ENCODE assay signal across 19 cellular contexts in the genomic region with DNA sequence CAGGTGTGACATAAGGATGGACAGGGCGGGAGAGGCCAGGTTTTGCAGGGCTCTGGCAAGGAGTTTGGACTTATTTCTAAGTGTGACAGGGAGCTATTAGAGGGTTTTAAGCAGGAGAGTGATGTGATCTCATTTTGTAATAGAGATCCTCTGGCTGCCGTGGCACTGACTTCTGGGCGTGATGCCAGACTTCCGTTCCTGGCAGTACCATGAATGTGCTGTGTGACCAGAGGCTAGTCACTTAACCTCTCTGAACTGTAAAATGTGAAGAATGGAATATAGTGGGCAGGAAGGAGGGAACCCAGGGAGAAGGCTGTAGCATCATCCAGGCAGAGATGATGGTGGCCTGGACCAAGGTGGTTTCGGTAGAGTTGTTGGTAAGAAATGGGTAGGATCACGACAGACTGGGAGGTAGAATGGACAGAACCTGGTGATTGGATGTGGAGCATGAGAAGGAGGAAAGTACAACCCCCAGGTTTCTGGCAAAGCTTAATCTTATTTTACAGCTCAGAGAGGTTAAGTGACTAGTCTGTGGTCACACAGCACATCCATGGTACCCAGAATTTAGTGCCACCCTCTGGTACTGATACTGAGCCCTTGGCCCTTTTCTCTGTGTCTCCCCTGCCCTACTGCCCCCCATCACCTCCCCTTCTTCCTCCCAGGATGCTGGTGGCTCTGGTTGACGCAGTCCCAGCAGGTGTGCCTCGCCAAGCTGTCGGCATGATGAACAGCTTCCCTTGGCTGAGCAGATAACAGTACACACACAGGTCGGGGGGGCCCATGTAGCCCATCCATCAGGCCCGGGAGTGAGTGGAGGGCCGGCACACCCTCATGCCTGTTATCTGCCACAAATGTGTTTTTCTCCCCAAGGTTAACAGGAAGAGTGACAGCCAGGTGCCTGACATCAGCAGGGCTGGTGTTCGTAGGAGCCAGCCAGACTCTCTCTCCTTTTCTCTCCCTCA. TPM values are rescaled to one million over a fixed set of nuclear protein-coding genes. Genes with fewer than 3 reads are reported as not detected.
DNase-seq lines count a peak whose midpoint lies in the region; ATAC-seq, FAIRE-seq and TF ChIP-seq lines count a peak whose summit lies in the region.
"Had no signal": no experiment of that assay in that cellular context is flagged by ENCODE, and none has a peak within 500 bp of the region (broad histone marks: within the 10 kb centered on the region; RNA-seq: fewer than 3 reads in every experiment).

No MANE protein-coding gene starts in this region.

- H3K9me3 ChIP-seq in RWPE2 (ENCODE audit: severe bottlenecking): no peaks in the 10 kb centered on the region
- H3K9me3 ChIP-seq: vagina had no signal

- FAIRE-seq in HTR-8/SVneo (lab: Jason Lieb, UNC): peak; percentile 77

- ATAC-seq in RWPE2 (ENCODE audit: low read depth) (peak; percentile 35; the same call in 2 of the 3 replicates), natural killer cell (no peak), Right ventricle myocardium inferior (no peak), GM21390 (IDR thresholded peaks at IDR 0.05; ENCODE audit: unreplicated experiment) (no peak)

- H3K36me3 Mint-ChIP-seq in natural killer cell: no peaks in the 10 kb centered on the region
- H3K36me3 Mint-ChIP-seq in immature natural killer cell: no peaks in the 10 kb centered on the region

- H3K27ac ChIP-seq in RWPE2 (ENCODE audit: poor library complexity, severe bottlenecking): no peak overlapping the region
- H3K27ac ChIP-seq: coronary artery, esophagus muscularis mucosa, vagina had no signal

- DNase-seq in COR-L47 (lab: John Stamatoyannopoulos, UW): peak; percentile 12
- no peak for DNase-seq in HTR-8/SVneo (ENCODE audit: insufficient read length, low spot score)
- DNase-seq in RWPE2 (ENCODE audit: low spot score): no peak
- peak; percentile 13 for DNase-seq in glomerular visceral epithelial cell (ENCODE audit: extremely low spot score)
- no peak for DNase-seq in natural killer cell
- no peak for DNase-seq in immature natural killer cell
- DNase-seq in Right ventricle myocardium inferior (ENCODE audit: missing footprints): no peak
- DNase-seq: activated CD4-positive, alpha-beta T cell treated with anti-CD3 and anti-CD28 coated beads, Interleukin-2, amount 50 U/mL, for 1 hour; activated T-cell treated with anti-CD3 and anti-CD28 coated beads, Interleukin-2, amount 50 U/mL, for 48 hours; GOT3; Karpas-422; NCI-H524; stimulated activated naive CD4-positive, alpha-beta T cell treated with Interleukin-2 at 50 U/mL for 16 hours; T1000 had no signal

- H3K9me3 Mint-ChIP-seq in natural killer cell (no peaks in the 10 kb centered on the region), immature natural killer cell (no peaks in the 10 kb centered on the region)

- H3K27ac Mint-ChIP-seq in natural killer cell: no peak overlapping the region
- no peak overlapping the region for H3K27ac Mint-ChIP-seq in immature natural killer cell

- H3K36me3 ChIP-seq in RWPE2 (ENCODE audit: low read depth): no peaks in the 10 kb centered on the region
- H3K36me3 ChIP-seq: esophagus muscularis mucosa, vagina had no signal

- H3K4me1 ChIP-seq in RWPE2 (ENCODE audit: insufficient read depth, poor library complexity, severe bottlenecking): no peaks in the 10 kb centered on the region
- H3K4me1 ChIP-seq: esophagus muscularis mucosa, vagina had no signal

- H3K4me1 Mint-ChIP-seq in natural killer cell (no peaks in the 10 kb centered on the region), immature natural killer cell (no peaks in the 10 kb centered on the region)

- peaks cover 29 to 31% of the 10 kb centered on the region in 2 donors for H3K27me3 Mint-ChIP-seq in natural killer cell (ENCODE audit: low read depth in 2 of 2)
- peaks cover 7 to 13% (median 9%) of the 10 kb centered on the region in 3 donors for H3K27me3 Mint-ChIP-seq in immature natural killer cell (ENCODE audit: low read depth in 3 of 3)

- intact Hi-C loops in natural killer cell (cut with micrococcal nuclease) (no loop called here), Right ventricle myocardium inferior (cut with DNase I) (no loop called here)

- TF ChIP-seq CTCF in RWPE2 (IDR thresholded peaks at IDR 0.05; ENCODE audit: poor library complexity, severe bottlenecking) (no peak), natural killer cell (IDR thresholded peaks at IDR 0.05) (no peak)

- peaks cover 27% of the 10 kb centered on the region for H3K27me3 ChIP-seq in RWPE2 (ENCODE audit: insufficient read depth, poor library complexity, severe bottlenecking)
- H3K27me3 ChIP-seq: vagina had no signal

- no peak overlapping the region for H3K4me3 Mint-ChIP-seq in natural killer cell
- no peak overlapping the region for H3K4me3 Mint-ChIP-seq in immature natural killer cell

- H3K4me3 ChIP-seq in RWPE2 (ENCODE audit: severe bottlenecking): no peak overlapping the region
- H3K4me3 ChIP-seq: coronary artery, esophagus muscularis mucosa, lung, vagina had no signal

RNA-seq across cellular contexts. Expression of a gene that starts 52.9 kb away (rescaled TPM):
- total RNA-seq in natural killer cell (10 to 100 TPM; 59.1 to 75.6 (median 67.6) TPM), Right ventricle myocardium inferior (62.1 TPM)
- 100 to 1,000 TPM in 2 of 3 donors, 10 to 100 TPM in 1; 99.5 to 109 (median 105) TPM for polyA plus RNA-seq in immature natural killer cell

Comparison
In these comparisons a context has a peak if more than half of its experiments do, and no peak if none do; other contexts are left out.
1. DNase-seq: peak in COR-L47 (single experiment) and glomerular visceral epithelial cell (single experiment); none in HTR-8/SVneo (single experiment), RWPE2 (single experiment), natural killer cell (single experiment), immature natural killer cell (0 of 3) and Right ventricle myocardium inferior (single experiment).